Comparison of ENCODE assay signal across 9 cellular contexts in genomic region chr20:4091332-4092135, GRCh38. TPM values are rescaled to one million over a fixed set of nuclear protein-coding genes. Genes with fewer than 3 reads are reported as not detected.
DNase-seq lines count a peak whose midpoint lies in the region; TF ChIP-seq lines count a peak whose summit lies in the region.
"Had no signal": no experiment of that assay in that cellular context is flagged by ENCODE, and none has a peak within 500 bp of the region (broad histone marks: within the 10 kb centered on the region; RNA-seq: fewer than 3 reads in every experiment).

No MANE protein-coding gene starts in this region.

- H3K4me3 ChIP-seq in AG04449 (ENCODE audit: low read depth, low read length) (no peak overlapping the region), smooth muscle cell (no peak overlapping the region)

- no peaks in the 10 kb centered on the region for H3K4me1 ChIP-seq in smooth muscle cell (ENCODE audit: low read depth)

- intact Hi-C loops in cardiac septum (cut with DNase I), result no loop called here

- WGBS in smooth muscle cell (ENCODE audit: low lambda C conversion rate), result 41% methylated on average over 21 of the region's 21 CpGs

- H3K9ac ChIP-seq in smooth muscle cell (ENCODE audit: low read depth), result peak overlapping the region; percentile 20

- no peak overlapping the region for H3K4me3 Mint-ChIP-seq in activated naive CD4-positive, alpha-beta T cell treated with anti-CD3 and anti-CD28 coated beads, Interleukin-2, amount 10 ng/mL, durations not matched to agents 7 days and 5 days
- H3K4me3 Mint-ChIP-seq: stimulated activated naive CD8-positive, alpha-beta T cell treated with anti-CD3 and anti-CD28 coated beads, Interleukin-15, Interleukin-2, amounts not matched to agents 100 ng/mL and 50 ng/mL, for 24 hours had no signal

- no peak overlapping the region for H3K27ac Mint-ChIP-seq in activated naive CD4-positive, alpha-beta T cell treated with anti-CD3 and anti-CD28 coated beads, Interleukin-2, amount 10 ng/mL, durations not matched to agents 7 days and 5 days
- H3K27ac Mint-ChIP-seq: stimulated activated naive CD8-positive, alpha-beta T cell treated with anti-CD3 and anti-CD28 coated beads, Interleukin-15, Interleukin-2, amounts not matched to agents 100 ng/mL and 50 ng/mL, for 24 hours had no signal

- no peaks in the 10 kb centered on the region for H3K79me2 ChIP-seq in smooth muscle cell (ENCODE audit: low read depth)

- no peaks in the 10 kb centered on the region for H3K36me3 ChIP-seq in smooth muscle cell (ENCODE audit: low read depth)

- H3K9me3 Mint-ChIP-seq in activated naive CD4-positive, alpha-beta T cell treated with anti-CD3 and anti-CD28 coated beads, Interleukin-2, amount 10 ng/mL, durations not matched to agents 7 days and 5 days, result no peaks in the 10 kb centered on the region

- CTCF ChIA-PET in AG04449 (lab: Yijun Ruan, JAX), result interaction anchor here (0.7 to 3.3 kb wide), 53 partner anchors 8 to 501 kb away, joined by 3 to 36 read pairs (median 4); no protein-coding TSS in a partner anchor
- CTCF ChIA-PET in activated naive CD4-positive, alpha-beta T cell treated with anti-CD3 and anti-CD28 coated beads, Interleukin-2, amount 10 ng/mL, durations not matched to agents 7 days and 5 days (lab: Charles Lee), result interaction anchor here (0.8 to 1.5 kb wide), 10 partner anchors 8 to 415 kb away, joined by 3 to 7 read pairs (median 4); no protein-coding TSS in a partner anchor

- no peak for DNase-seq in AG04449 (ENCODE audit: low read depth, low spot score)
- DNase-seq in GM13977 (ENCODE audit: low spot score), result peak; percentile 72
- peak; percentile 85 for DNase-seq in OCI-M1 (lab: John Stamatoyannopoulos, UW)
- peak; percentile 61 for DNase-seq in activated naive CD4-positive, alpha-beta T cell treated with anti-CD3 and anti-CD28 coated beads, Interleukin-2, amount 10 ng/mL, durations not matched to agents 7 days and 5 days
- DNase-seq in cardiac septum (ENCODE audit: low spot score), result peak; percentile 88
- no peak for DNase-seq in smooth muscle cell (lab: John Stamatoyannopoulos, UW; ENCODE audit: unreplicated experiment)
- DNase-seq in AML-193 (lab: John Stamatoyannopoulos, UW), result no peak
- DNase-seq in NOMO-1 treated with DMSO at 0.1 percent for 48 hours (lab: John Stamatoyannopoulos, UW; ENCODE audit: unreplicated experiment), result no peak

- H4K20me1 ChIP-seq in smooth muscle cell (ENCODE audit: low read depth), result no peaks in the 10 kb centered on the region

- H3K27me3 ChIP-seq in smooth muscle cell (ENCODE audit: low read depth), result no peaks in the 10 kb centered on the region

- H3K27me3 Mint-ChIP-seq in activated naive CD4-positive, alpha-beta T cell treated with anti-CD3 and anti-CD28 coated beads, Interleukin-2, amount 10 ng/mL, durations not matched to agents 7 days and 5 days, result peaks cover 21% of the 10 kb centered on the region

- in situ Hi-C loops in GM13977 (cut with MboI; ENCODE audit: low pct_unique_long_range_greater_than_20kb, low sequenced_read_pairs, unreplicated experiment), result no loop called here

- H3K4me2 ChIP-seq in smooth muscle cell, result peak overlapping the region; percentile 24

- H2AFZ ChIP-seq in smooth muscle cell (ENCODE audit: low read depth), result peak overlapping the region; percentile 11

- peaks cover 3% of the 10 kb centered on the region for H3F3A ChIP-seq in smooth muscle cell (ENCODE audit: low read depth)

- no peaks in the 10 kb centered on the region for H3K36me3 Mint-ChIP-seq in activated naive CD4-positive, alpha-beta T cell treated with anti-CD3 and anti-CD28 coated beads, Interleukin-2, amount 10 ng/mL, durations not matched to agents 7 days and 5 days

- TF ChIP-seq CTCF in AG04449 (IDR thresholded peaks at IDR 0.05; ENCODE audit: insufficient read depth, low read length, missing control alignments) (peak; percentile 82), GM13977 (IDR thresholded peaks at IDR 0.05; ENCODE audit: extremely low read depth, insufficient read depth, missing control alignments) (peak; percentile 80), smooth muscle cell (IDR thresholded peaks at IDR 0.05; ENCODE audit: borderline replicate concordance, insufficient read depth, poor library complexity, severe bottlenecking) (peak; percentile 64)

- H3K9me3 ChIP-seq in smooth muscle cell (replicated peaks; ENCODE audit: low read depth), result no peaks in the 10 kb centered on the region

- POLR2A ChIA-PET in AG04449 (lab: Yijun Ruan, JAX), result no interaction called here

- peaks cover 3% of the 10 kb centered on the region for H3K4me1 Mint-ChIP-seq in activated naive CD4-positive, alpha-beta T cell treated with anti-CD3 and anti-CD28 coated beads, Interleukin-2, amount 10 ng/mL, durations not matched to agents 7 days and 5 days

- H3K27ac ChIP-seq in smooth muscle cell (ENCODE audit: low read depth), result peak overlapping the region; percentile 94

RNA-seq across cellular contexts. Expression of gene SMOX, which starts 57.1 kb away (rescaled TPM):
- 2.7 TPM for total RNA-seq in cardiac septum
- total RNA-seq in smooth muscle cell, result 11.5 and 18.2 TPM in 2 replicates
- polyA plus RNA-seq in smooth muscle cell, result 30.6 and 36.1 TPM in 2 replicates

Comparison
In these comparisons a context has a peak if more than half of its experiments do, and no peak if none do; other contexts are left out.
1. DNase-seq: peak in GM13977 (single experiment), OCI-M1 (single experiment), activated naive CD4-positive, alpha-beta T cell treated with anti-CD3 and anti-CD28 coated beads, Interleukin-2, amount 10 ng/mL, durations not matched to agents 7 days and 5 days (single experiment) and cardiac septum (single experiment); none in AG04449 (single experiment), smooth muscle cell (single experiment), AML-193 (0 of 2) and NOMO-1 treated with DMSO at 0.1 percent for 48 hours (single experiment).
2. Peak in every context shown above with its lines, with median percentiles within 50 percentile points of each other: CTCF ChIP-seq.